1 cellular context compared by ENCODE assay signal in genomic region chrX:151396827-151397740, GRCh38.
TF ChIP-seq lines count a peak whose summit lies in the region.

Gene VMA21 (plus strand): TSS chrX:151397206. CDS start chrX:151397309, 103 bp downstream.

TF ChIP-seq in K562, 482 proteins besides CTCF, POLR2A, EP300 and RAD21 (continued from another document and continues in another):
- TF ChIP-seq MBD1 (CRISPR knock-in tag; IDR thresholded peaks at IDR 0.05), result 0 out of 2 replicates have a peak, but pooled peaks have one; percentile 11
- TF ChIP-seq ARID1B (IDR thresholded peaks at IDR 0.05), result no peak
- TF ChIP-seq TSC22D4 (tag; IDR thresholded peaks at IDR 0.05), result no peak
- TF ChIP-seq ZNF583 (CRISPR knock-in tag; IDR thresholded peaks at IDR 0.05), result 0 out of 2 replicates have a peak, but pooled peaks have one; percentile 37
- TF ChIP-seq PHF21A (IDR thresholded peaks at IDR 0.05; ENCODE audit: borderline replicate concordance, low read depth), result no peak
- TF ChIP-seq ZNF24 (IDR thresholded peaks at IDR 0.05), result no peak
- no peak for TF ChIP-seq SRSF3 (IDR thresholded peaks at IDR 0.05; ENCODE audit: insufficient read depth, low read length)
- 0 out of 2 replicates have a peak, but pooled peaks have one; percentile 10 for TF ChIP-seq ESRRA (IDR thresholded peaks at IDR 0.05; ENCODE audit: borderline replicate concordance, low read depth)
- no peak for TF ChIP-seq SMARCC2 (IDR thresholded peaks at IDR 0.05; ENCODE audit: low read depth)
- TF ChIP-seq HMG20B (CRISPR knock-in tag; IDR thresholded peaks at IDR 0.05), result no peak
- TF ChIP-seq PML (IDR thresholded peaks at IDR 0.05; ENCODE audit: low read length), result peak; percentile 44; the same call in 1 of the 2 replicates
- no peak for TF ChIP-seq PTTG1 (tag; IDR thresholded peaks at IDR 0.05; ENCODE audit: low read depth)
- TF ChIP-seq ZNF75A (CRISPR knock-in tag; IDR thresholded peaks at IDR 0.05), result no peak
- TF ChIP-seq ZNF197 (CRISPR knock-in tag; IDR thresholded peaks at IDR 0.05; ENCODE audit: low read depth), result no peak
- TF ChIP-seq XRCC3 (IDR thresholded peaks at IDR 0.05), result no peak
- TF ChIP-seq HNRNPL (IDR thresholded peaks at IDR 0.05; ENCODE audit: low read depth, low read length), result 0 out of 2 replicates have a peak, but pooled peaks have one; percentile 28
- no peak for TF ChIP-seq ZNF449 (CRISPR knock-in tag; IDR thresholded peaks at IDR 0.05)
- TF ChIP-seq BCOR (IDR thresholded peaks at IDR 0.05), result no peak
- TF ChIP-seq FOXK2 (conservative IDR thresholded peaks at IDR 0.05 in 1 of 2, IDR thresholded peaks at IDR 0.05 in 1 of 2; ENCODE audit: low read depth in 2 of 2), result no peak
- TF ChIP-seq FUS (optimal IDR thresholded peaks at IDR 0.05; ENCODE audit: low read depth, low read length), result no peak
- TF ChIP-seq KLF10 (CRISPR knock-in tag; IDR thresholded peaks at IDR 0.05), result no peak
- TF ChIP-seq ZNF274 (IDR thresholded peaks at IDR 0.05; ENCODE audit: borderline replicate concordance, low read depth, low read length), result no peak
- TF ChIP-seq ZNF384 (IDR thresholded peaks at IDR 0.05; ENCODE audit: low read depth, low read length), result no peak
- no peak for TF ChIP-seq HNRNPH1 (optimal IDR thresholded peaks at IDR 0.05; ENCODE audit: low read depth, low read length)
- no peak for TF ChIP-seq KHSRP (IDR thresholded peaks at IDR 0.05)
- no peak for TF ChIP-seq ZNF217 (CRISPR knock-in tag; IDR thresholded peaks at IDR 0.05)
- no peak for TF ChIP-seq CBX5 (IDR thresholded peaks at IDR 0.05; ENCODE audit: borderline replicate concordance, low read depth)
- TF ChIP-seq ELK1 (CRISPR knock-in tag; IDR thresholded peaks at IDR 0.05), result no peak
- no peak for TF ChIP-seq TSHZ1 (CRISPR knock-in tag; IDR thresholded peaks at IDR 0.05)
- TF ChIP-seq ZNF398 (CRISPR knock-in tag; IDR thresholded peaks at IDR 0.05), result no peak
- TF ChIP-seq CHD1 (IDR thresholded peaks at IDR 0.05; ENCODE audit: low read length), result no peak
- TF ChIP-seq NCOA6 (IDR thresholded peaks at IDR 0.05), result no peak
- no peak for TF ChIP-seq NFATC3 (IDR thresholded peaks at IDR 0.05)
- no peak for TF ChIP-seq ZNF512 (tag; IDR thresholded peaks at IDR 0.05)
- TF ChIP-seq ZNF639 (CRISPR knock-in tag; conservative IDR thresholded peaks at IDR 0.05 in 1 of 2, IDR thresholded peaks at IDR 0.05 in 1 of 2), result peak in 1 of 2 experiments; percentile 79; a peak in 2 of 4 replicates
- no peak for TF ChIP-seq SMARCA5 (IDR thresholded peaks at IDR 0.05)
- TF ChIP-seq XRCC5 (IDR thresholded peaks at IDR 0.05; ENCODE audit: low read depth, low read length), result no peak
- TF ChIP-seq ZNF282 (CRISPR knock-in tag; IDR thresholded peaks at IDR 0.05), result no peak
- no peak for TF ChIP-seq RREB1 (CRISPR knock-in tag; IDR thresholded peaks at IDR 0.05)
- no peak for TF ChIP-seq CHCHD3 (CRISPR knock-in tag; IDR thresholded peaks at IDR 0.05)
- TF ChIP-seq SMARCE1 (IDR thresholded peaks at IDR 0.05), result no peak
- TF ChIP-seq CBX2 (IDR thresholded peaks at IDR 0.05; ENCODE audit: insufficient read depth, low read length, poor library complexity, severe bottlenecking), result no peak
- peak; percentile 73; the same call in 1 of the 2 replicates for TF ChIP-seq ZNF589 (CRISPR knock-in tag; IDR thresholded peaks at IDR 0.05; ENCODE audit: low read depth)
- TF ChIP-seq U2AF1 (optimal IDR thresholded peaks at IDR 0.05; ENCODE audit: low read depth, low read length), result no peak
- no peak for TF ChIP-seq TCF15 (CRISPR knock-in tag; IDR thresholded peaks at IDR 0.05)
- TF ChIP-seq TEAD1 (CRISPR knock-in tag; IDR thresholded peaks at IDR 0.05), result 0 out of 4 replicates have a peak, but pooled peaks of 1 of the 2 experiments have one; percentile 54
- TF ChIP-seq FOXP1 (CRISPR knock-in tag; IDR thresholded peaks at IDR 0.05), result peak; percentile 46; the same call in 1 of the 2 replicates
- no peak for TF ChIP-seq ZFPM2 (CRISPR knock-in tag; IDR thresholded peaks at IDR 0.05)
